Comparison of ENCODE assay signal across 8 cellular contexts in the genomic region with DNA sequence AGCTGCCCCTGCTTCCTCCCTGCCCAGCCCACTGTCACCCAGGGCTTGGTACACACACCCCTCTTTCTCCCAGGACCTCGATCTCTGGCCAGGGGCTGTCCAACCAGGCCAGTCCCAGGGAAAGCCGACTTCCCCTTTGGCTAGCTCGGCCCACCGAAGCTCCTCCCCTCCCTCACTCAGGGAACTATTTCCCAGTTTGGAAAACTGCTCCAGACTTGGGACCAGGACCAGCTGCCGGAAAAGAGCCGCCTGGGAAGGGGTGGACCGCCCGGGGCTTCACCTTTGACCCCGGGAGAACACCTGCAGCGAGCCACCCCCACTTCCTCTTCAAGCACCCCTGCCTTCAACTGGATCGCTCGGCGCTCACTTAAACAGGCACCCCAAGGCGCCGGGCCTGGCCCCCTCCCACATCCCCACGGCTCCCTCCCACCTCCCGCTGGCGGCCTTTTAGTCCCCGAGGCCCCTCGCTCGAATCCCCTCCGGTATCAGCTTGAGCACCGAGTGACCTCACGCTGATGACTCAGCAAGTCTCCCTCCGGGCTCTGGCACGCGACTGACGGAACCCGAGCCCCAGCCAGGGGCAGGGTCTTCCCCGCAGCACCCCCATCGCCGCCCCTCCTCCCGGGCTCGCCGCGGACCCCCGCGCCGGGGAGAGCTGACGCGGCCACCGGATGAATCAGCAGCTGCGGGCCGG. TPM values are rescaled to one million over a fixed set of nuclear protein-coding genes. Genes with fewer than 3 reads are reported as not detected.
A peak's percentile ranks its signal among the peaks of the same experiment; 100 is the strongest.
DNase-seq lines count a peak whose midpoint lies in the region; ATAC-seq, FAIRE-seq and TF ChIP-seq lines count a peak whose summit lies in the region.

No MANE protein-coding gene starts in this region.

- H3K4me1 ChIP-seq in SK-N-SH (ENCODE audit: control insufficient read depth in 1 of 2, insufficient read depth in 2 of 2, low read depth in 1 of 2, low read length in 1 of 2) (peaks cover 20 to 31% of the 10 kb centered on the region in 2 experiments; a peak in 2 of 4 replicates), trophoblast cell (ENCODE audit: control insufficient read depth in 1 of 2, insufficient read depth in 2 of 2, low read length in 2 of 2) (peaks cover 42% of the 10 kb centered on the region in 2 experiments)

- H3K9me2 ChIP-seq in SK-N-SH = no peaks in the 10 kb centered on the region

- H3K79me2 ChIP-seq in SK-N-SH (ENCODE audit: insufficient read depth) = peaks cover 55% of the 10 kb centered on the region
- H3K79me2 ChIP-seq in trophoblast cell (ENCODE audit: control insufficient read depth, insufficient read depth, low read length, poor library complexity) = peaks cover 44% of the 10 kb centered on the region

- POLR2A ChIA-PET in SK-N-SH (lab: Yijun Ruan, JAX) = interaction anchor here (0.6 to 5.0 kb wide), 10 partner anchors 9 to 1429 kb away, joined by 3 to 34 read pairs (median 4); a partner anchor contains a TSS

- H3K4ac ChIP-seq in trophoblast cell (ENCODE audit: low read depth, low read length) = peak overlapping the region; percentile 92

- no peak for TF ChIP-seq RAD21 in SK-N-SH (IDR thresholded peaks at IDR 0.05; ENCODE audit: low read length)

- H3K18ac ChIP-seq in trophoblast cell (ENCODE audit: low read length) = peak overlapping the region; percentile 88

- no peak overlapping the region for H2AFZ ChIP-seq in SK-N-SH (ENCODE audit: low read depth)
- peak overlapping the region; percentile 50 for H2AFZ ChIP-seq in trophoblast cell (ENCODE audit: insufficient read depth, low read length, poor library complexity)

- H2BK5ac ChIP-seq in trophoblast cell (ENCODE audit: low read depth, low read length, poor library complexity) = peak overlapping the region; percentile 89

- 2% methylated on average over 42 of the region's 44 CpGs for WGBS in SK-N-SH (ENCODE audit: low lambda C conversion rate)
- no CpG with 5 or more reads among the region's 44 CpGs for WGBS in trophoblast cell (ENCODE audit: extremely low coverage, insufficient coverage, insufficient read length)

- no peaks in the 10 kb centered on the region for H3K27me3 ChIP-seq in SK-N-SH (ENCODE audit: insufficient read depth)
- H3K27me3 ChIP-seq in trophoblast cell (ENCODE audit: insufficient read depth, low read length) = no peaks in the 10 kb centered on the region

- H3K27ac ChIP-seq in SK-N-SH (ENCODE audit: low read depth in 2 of 2, low read length in 1 of 2) (peak overlapping the region; percentile 72 to 85), trophoblast cell (ENCODE audit: low read depth, low read length) (peak overlapping the region; percentile 96)

- peak overlapping the region; percentile 35 for H2BK12ac ChIP-seq in trophoblast cell (ENCODE audit: low read length)

- H2BK120ac ChIP-seq in trophoblast cell (ENCODE audit: insufficient read depth, low read length, poor library complexity) = peak overlapping the region; percentile 79

- H3K4me3 ChIP-seq in SK-N-SH (ENCODE audit: low read depth in 2 of 2, low read length in 1 of 2) (peak overlapping the region; percentile 70 to 92), trophoblast cell (ENCODE audit: low read depth, low read length) (peak overlapping the region; percentile 81)

- no peak overlapping the region for H3K23ac ChIP-seq in trophoblast cell (ENCODE audit: low read length)

- H3K9ac ChIP-seq in SK-N-SH (peak overlapping the region; percentile 91), trophoblast cell (ENCODE audit: low read length) (peak overlapping the region; percentile 81)

- peak; percentile 66 for ATAC-seq in Right ventricle myocardium inferior

- H4K20me1 ChIP-seq in SK-N-SH (ENCODE audit: insufficient read depth) = peaks cover 43% of the 10 kb centered on the region

- H3K36me3 ChIP-seq in SK-N-SH (replicated peaks in 1 of 2; ENCODE audit: control insufficient read depth in 1 of 2, insufficient read depth in 2 of 2, low read length in 1 of 2) (peaks cover 3 to 12% of the 10 kb centered on the region in 2 experiments), trophoblast cell (ENCODE audit: control insufficient read depth in 1 of 2, insufficient read depth in 2 of 2, low read length in 2 of 2) (peaks cover 12 to 13% of the 10 kb centered on the region in 2 experiments)

- no peak for TF ChIP-seq CTCF in SK-N-SH (IDR thresholded peaks at IDR 0.05)

- intact Hi-C loops in Right ventricle myocardium inferior (cut with DNase I) = no loop called here

- H4K12ac ChIP-seq in trophoblast cell (ENCODE audit: low read depth, low read length) = peak overlapping the region; percentile 72

- FAIRE-seq in A204.1 (lab: Jason Lieb, UNC) (peak; percentile 19), GM18507 (lab: Jason Lieb, UNC) (peak; percentile 57), urothelium cell line (lab: Jason Lieb, UNC) (peak; percentile 76)

- peaks cover 30% of the 10 kb centered on the region for H3K79me1 ChIP-seq in trophoblast cell (ENCODE audit: low read length)

- peaks cover 13% of the 10 kb centered on the region for H3F3A ChIP-seq in SK-N-SH (replicated peaks; ENCODE audit: insufficient read depth)

- H3K14ac ChIP-seq in trophoblast cell (ENCODE audit: low read length) = peak overlapping the region; percentile 84

- H3K4me2 ChIP-seq in SK-N-SH (peak overlapping the region; percentile 87), trophoblast cell (ENCODE audit: low read length) (peak overlapping the region; percentile 80)

- H3K9me3 ChIP-seq in SK-N-SH = no peaks in the 10 kb centered on the region
- no peaks in the 10 kb centered on the region for H3K9me3 ChIP-seq in trophoblast cell (ENCODE audit: insufficient read depth, low read depth, low read length)

- DNase-seq in GM18507 (ENCODE audit: extremely low spot score, insufficient read length, low read depth) (no peak), HK-2 (ENCODE audit: unreplicated experiment) (peak; percentile 81), SK-N-SH (peak; percentile 85), Right ventricle myocardium inferior (ENCODE audit: missing footprints) (peak; percentile 91), trophoblast cell (peak; percentile 69 to 78), urothelium cell line (ENCODE audit: low spot score) (peak; percentile 69)
- DNase-seq in activated naive CD8-positive, alpha-beta T cell treated with anti-CD3 and anti-CD28 coated beads, Interleukin-2, amount 50 U/mL, for 16 hours (ENCODE audit: low read depth, low spot score) = peak; percentile 34

- H4K91ac ChIP-seq in trophoblast cell (ENCODE audit: low read depth, low read length) = peak overlapping the region; percentile 92

- no peak for TF ChIP-seq EP300 in SK-N-SH (IDR thresholded peaks at IDR 0.05; ENCODE audit: borderline replicate concordance in 1 of 2, low read depth in 1 of 2, low read length in 1 of 2)

- H2AK5ac ChIP-seq in trophoblast cell (ENCODE audit: low read length) = peak overlapping the region; percentile 89

- peak overlapping the region; percentile 91 for H4K8ac ChIP-seq in trophoblast cell (ENCODE audit: low read depth, low read length)

- CTCF ChIA-PET in SK-N-SH (lab: Yijun Ruan, JAX) = interaction anchor here (1.1 to 11.7 kb wide), 10 partner anchors 10 to 104 kb away, joined by 3 to 107 read pairs (median 22); a partner anchor contains a TSS

TF ChIP-seq in SK-N-SH, 30 proteins besides CTCF, POLR2A, EP300 and RAD21 (continues in another document):
- TF ChIP-seq ELF1 (IDR thresholded peaks at IDR 0.05) (no peak), FOXM1 (IDR thresholded peaks at IDR 0.05; ENCODE audit: low read depth) (no peak), FOXJ3 (CRISPR knock-in tag; IDR thresholded peaks at IDR 0.05) (no peak), TEAD4 (IDR thresholded peaks at IDR 0.05; ENCODE audit: borderline replicate concordance, insufficient read depth) (no peak)
- TF ChIP-seq, protein P1, sequence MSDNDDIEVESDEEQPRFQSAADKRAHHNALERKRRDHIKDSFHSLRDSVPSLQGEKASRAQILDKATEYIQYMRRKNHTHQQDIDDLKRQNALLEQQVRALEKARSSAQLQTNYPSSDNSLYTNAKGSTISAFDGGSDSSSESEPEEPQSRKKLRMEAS (IDR thresholded peaks at IDR 0.05; ENCODE audit: low read depth) = peak; percentile 68; the same call in 1 of the 2 replicates
- TF ChIP-seq, protein P2, sequence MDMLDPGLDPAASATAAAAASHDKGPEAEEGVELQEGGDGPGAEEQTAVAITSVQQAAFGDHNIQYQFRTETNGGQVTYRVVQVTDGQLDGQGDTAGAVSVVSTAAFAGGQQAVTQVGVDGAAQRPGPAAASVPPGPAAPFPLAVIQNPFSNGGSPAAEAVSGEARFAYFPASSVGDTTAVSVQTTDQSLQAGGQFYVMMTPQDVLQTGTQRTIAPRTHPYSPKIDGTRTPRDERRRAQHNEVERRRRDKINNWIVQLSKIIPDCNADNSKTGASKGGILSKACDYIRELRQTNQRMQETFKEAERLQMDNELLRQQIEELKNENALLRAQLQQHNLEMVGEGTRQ (IDR thresholded peaks at IDR 0.05; ENCODE audit: borderline replicate concordance, low read depth, low read length) = no peak

RNA-seq across cellular contexts. Expression of a gene that starts 0.9 kb away (rescaled TPM):
- 30.3 and 38.7 TPM in 2 replicates for polyA plus RNA-seq in SK-N-SH (2012; rRNA removed)
- polyA plus RNA-seq in SK-N-SH (2012; cell fraction: cytosol; rRNA removed) = 22.2 and 29.1 TPM in 2 replicates
- polyA plus RNA-seq in SK-N-SH (2012; cell fraction: nucleus; rRNA removed) = 88.8 and 95.8 TPM in 2 replicates
- 26.2 TPM for total RNA-seq in Right ventricle myocardium inferior
- 32.1 and 36.5 TPM in 2 replicates for polyA plus RNA-seq in trophoblast cell (2013)

RNA-seq across cellular contexts. Expression of a gene that starts 8.6 kb away (rescaled TPM):
- 32.6 and 34.1 TPM in 2 replicates for polyA plus RNA-seq in SK-N-SH (2012; rRNA removed)
- 10.3 and 12.3 TPM in 2 replicates for polyA plus RNA-seq in SK-N-SH (2012; cell fraction: cytosol; rRNA removed)
- polyA plus RNA-seq in SK-N-SH (2012; cell fraction: nucleus; rRNA removed) = 182 and 254 TPM in 2 replicates
- total RNA-seq in Right ventricle myocardium inferior = 6.2 TPM
- polyA plus RNA-seq in trophoblast cell (2013) = 33.1 and 36.5 TPM in 2 replicates

RNA-seq across cellular contexts. Expression of a gene that starts 10.5 kb away (rescaled TPM):
- 121 and 165 TPM in 2 replicates for polyA plus RNA-seq in SK-N-SH (2012; rRNA removed)
- polyA plus RNA-seq in SK-N-SH (2012; cell fraction: cytosol; rRNA removed) = 52.8 and 102 TPM in 2 replicates
- 77.3 and 103 TPM in 2 replicates for polyA plus RNA-seq in SK-N-SH (2012; cell fraction: nucleus; rRNA removed)
- total RNA-seq in Right ventricle myocardium inferior = 6.2 TPM
- 37.2 and 37.6 TPM in 2 replicates for polyA plus RNA-seq in trophoblast cell (2013)

RNA-seq across cellular contexts. Expression of a gene that starts 15.4 kb away (rescaled TPM):
- 46.2 and 54.1 TPM in 2 replicates for polyA plus RNA-seq in SK-N-SH (2012; rRNA removed)
- 23.8 and 36.1 TPM in 2 replicates for polyA plus RNA-seq in SK-N-SH (2012; cell fraction: cytosol; rRNA removed)
- polyA plus RNA-seq in SK-N-SH (2012; cell fraction: nucleus; rRNA removed) = 97.5 and 110 TPM in 2 replicates
- total RNA-seq in Right ventricle myocardium inferior = 31.0 TPM
- 27.8 and 28.9 TPM in 2 replicates for polyA plus RNA-seq in trophoblast cell (2013)

RNA-seq across cellular contexts. Expression of a gene that starts 20.4 kb away (rescaled TPM):
- polyA plus RNA-seq in SK-N-SH (2012; rRNA removed) = not detected in 2 replicates
- polyA plus RNA-seq in SK-N-SH (2012; cell fraction: cytosol; rRNA removed) = not detected in 2 replicates
- polyA plus RNA-seq in SK-N-SH (2012; cell fraction: nucleus; rRNA removed) = not detected in 2 replicates
- 3.7 TPM for total RNA-seq in Right ventricle myocardium inferior
- 0.01 TPM in 1 of 2 replicates, not detected in the other for polyA plus RNA-seq in trophoblast cell (2013)
